18 cellular contexts compared by ENCODE assay signal in the genomic region with DNA sequence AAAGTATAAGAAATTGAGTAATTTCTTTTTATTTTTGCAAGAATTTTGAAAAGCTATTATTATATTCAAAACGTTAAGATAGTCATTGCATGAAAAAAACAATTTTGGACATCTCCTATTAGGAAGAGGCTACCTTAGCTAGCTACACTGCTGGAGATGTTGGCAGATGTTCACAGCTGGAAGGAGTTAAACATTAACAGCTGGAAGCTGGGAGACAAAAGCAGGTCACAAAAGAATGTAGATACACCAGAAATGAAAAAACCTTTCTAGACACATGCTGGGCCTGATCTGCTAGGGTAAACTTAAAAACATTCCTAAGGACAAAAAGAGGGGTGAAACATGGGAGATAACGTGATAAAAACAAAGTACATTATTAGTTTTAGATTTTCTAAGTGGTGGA.
DNase-seq lines count a peak whose midpoint lies in the region; ATAC-seq and TF ChIP-seq lines count a peak whose summit lies in the region.
"Had no signal": no experiment of that assay in that cellular context is flagged by ENCODE, and none has a peak within 500 bp of the region (broad histone marks: within the 10 kb centered on the region; RNA-seq: fewer than 3 reads in every experiment).

No MANE protein-coding gene starts in this region.

- peak overlapping the region; percentile 67 for H3K27ac Mint-ChIP-seq in WTC11
- H3K27ac Mint-ChIP-seq in nephron = peak overlapping the region; percentile 12 to 68 (median 22)
- H3K27ac Mint-ChIP-seq in natural killer cell treated with Interleukin-12 subunit alpha and Interleukin-12 subunit beta and Interleukin-15 and Interleukin-18, amount 100 ng/mL, for 72 hours = no peak overlapping the region
- H3K27ac Mint-ChIP-seq: CD4-positive, CD25-positive, alpha-beta regulatory T cell had no signal

- H3K9me3 ChIP-seq in HAP-1 = no peaks in the 10 kb centered on the region
- H3K9me3 ChIP-seq: SJSA1 had no signal

- H3K36me3 Mint-ChIP-seq in WTC11 (peaks cover 5% of the 10 kb centered on the region), nephron (ENCODE audit: low read depth) (peaks cover 39% of the 10 kb centered on the region)
- H3K36me3 Mint-ChIP-seq in natural killer cell treated with Interleukin-12 subunit alpha and Interleukin-12 subunit beta and Interleukin-15 and Interleukin-18, amount 100 ng/mL, for 72 hours = no peaks in the 10 kb centered on the region

- CTCF ChIA-PET in WTC11 (lab: Charles Lee) = no interaction called here

- no peaks in the 10 kb centered on the region for H3K27me3 ChIP-seq in HAP-1 (ENCODE audit: low read depth)
- H3K27me3 ChIP-seq: SJSA1 had no signal

- peak; percentile 66 for ATAC-seq in WTC11
- ATAC-seq in natural killer cell treated with Interleukin-12 subunit alpha and Interleukin-12 subunit beta and Interleukin-15 and Interleukin-18, amount 100 ng/mL, for 72 hours = no peak
- ATAC-seq: PC-3 had no signal

- H3K4me3 Mint-ChIP-seq in WTC11 (peak overlapping the region; percentile 8; the same call in 1 of the 2 replicates), nephron (no peak overlapping the region)
- H3K4me3 Mint-ChIP-seq in natural killer cell treated with Interleukin-12 subunit alpha and Interleukin-12 subunit beta and Interleukin-15 and Interleukin-18, amount 100 ng/mL, for 72 hours = no peak overlapping the region
- H3K4me3 Mint-ChIP-seq: CD4-positive, CD25-positive, alpha-beta regulatory T cell had no signal

- H3K4me1 Mint-ChIP-seq in WTC11 (peaks cover 56% of the 10 kb centered on the region), nephron (peaks cover 10% of the 10 kb centered on the region)
- H3K4me1 Mint-ChIP-seq in natural killer cell treated with Interleukin-12 subunit alpha and Interleukin-12 subunit beta and Interleukin-15 and Interleukin-18, amount 100 ng/mL, for 72 hours (ENCODE audit: low read depth in 2 of 2) = no peaks in the 10 kb centered on the region
- H3K4me1 Mint-ChIP-seq: CD4-positive, CD25-positive, alpha-beta regulatory T cell had no signal

- TF ChIP-seq CTCF in WTC11 (IDR thresholded peaks at IDR 0.05) = no peak
- no peak for TF ChIP-seq CTCF in nephron (IDR thresholded peaks at IDR 0.05; ENCODE audit: unreplicated experiment in 3 of 3)

- DNase-seq in DMS53 treated with DMSO at 0.1 percent for 48 hours (lab: John Stamatoyannopoulos, UW; ENCODE audit: unreplicated experiment) = peak; percentile 21
- DNase-seq in WTC11 (ENCODE audit: low spot score) = no peak
- DNase-seq in iPS DF 19.7 (ENCODE audit: low read depth, low spot score) = peak; percentile 15
- DNase-seq in natural killer cell treated with Interleukin-12 subunit alpha and Interleukin-12 subunit beta and Interleukin-15 and Interleukin-18, amount 100 ng/mL, for 72 hours (ENCODE audit: low spot score) = no peak
- DNase-seq in HAP-1 (ENCODE audit: low spot score in 2 of 2) = no peak
- DNase-seq in activated gamma-delta T cell treated with Interleukin-2 at 50 U/mL for 16 hours = no peak
- no peak for DNase-seq in cerebellum (ENCODE audit: low spot score)
- DNase-seq: AML-193; Calu3; CD4-positive, CD25-positive, alpha-beta regulatory T cell; DMS79 treated with DMSO at 0.1 percent for 48 hours; GDM1; GM23248; NCI-H1694; NCI-H345; PC-3 had no signal

- H3K4me3 ChIP-seq in HAP-1 = no peak overlapping the region
- H3K4me3 ChIP-seq: GM23248, SJSA1 had no signal

- peaks cover 6% of the 10 kb centered on the region for H3K9me3 Mint-ChIP-seq in WTC11
- H3K9me3 Mint-ChIP-seq in nephron = no peaks in the 10 kb centered on the region
- peaks cover 4% of the 10 kb centered on the region for H3K9me3 Mint-ChIP-seq in natural killer cell treated with Interleukin-12 subunit alpha and Interleukin-12 subunit beta and Interleukin-15 and Interleukin-18, amount 100 ng/mL, for 72 hours
- H3K9me3 Mint-ChIP-seq: CD4-positive, CD25-positive, alpha-beta regulatory T cell had no signal

- peaks cover 15% of the 10 kb centered on the region for H3K4me1 ChIP-seq in HAP-1
- H3K4me1 ChIP-seq: SJSA1 had no signal

- H3K36me3 ChIP-seq in HAP-1 (replicated peaks) = no peaks in the 10 kb centered on the region; the same call in none of the 2 replicates

- in situ Hi-C loops in HAP-1 (cut with MboI; ENCODE audit: low sequenced_read_pairs) = no loop called here

- no peaks in the 10 kb centered on the region for H3K27me3 Mint-ChIP-seq in WTC11 (ENCODE audit: low read depth)
- no peaks in the 10 kb centered on the region for H3K27me3 Mint-ChIP-seq in nephron (ENCODE audit: low read depth)
- no peaks in the 10 kb centered on the region for H3K27me3 Mint-ChIP-seq in natural killer cell treated with Interleukin-12 subunit alpha and Interleukin-12 subunit beta and Interleukin-15 and Interleukin-18, amount 100 ng/mL, for 72 hours
- H3K27me3 Mint-ChIP-seq: CD4-positive, CD25-positive, alpha-beta regulatory T cell had no signal

- POLR2A ChIA-PET in WTC11 (lab: Charles Lee) = no interaction called here

TF ChIP-seq in WTC11, 78 proteins besides CTCF, POLR2A, EP300 and RAD21:
- TF ChIP-seq USF1 (CRISPR knock-in tag; IDR thresholded peaks at IDR 0.05) (no peak), ZNF423 (CRISPR knock-in tag; IDR thresholded peaks at IDR 0.05) (peak; percentile 71; the same call in 1 of the 2 replicates)

Comparison
In these comparisons a context has a peak if more than half of its experiments do, and no peak if none do; other contexts are left out.
1. DNase-seq: peak in DMS53 treated with DMSO at 0.1 percent for 48 hours (single experiment) and iPS DF 19.7 (single experiment); none in WTC11 (single experiment), natural killer cell treated with Interleukin-12 subunit alpha and Interleukin-12 subunit beta and Interleukin-15 and Interleukin-18, amount 100 ng/mL, for 72 hours (single experiment), HAP-1 (0 of 2), activated gamma-delta T cell treated with Interleukin-2 at 50 U/mL for 16 hours (single experiment) and cerebellum (single experiment).
2. H3K27ac Mint-ChIP-seq: peak in WTC11 (single experiment) and nephron (3 of 3); none in natural killer cell treated with Interleukin-12 subunit alpha and Interleukin-12 subunit beta and Interleukin-15 and Interleukin-18, amount 100 ng/mL, for 72 hours (0 of 2).